In the genomic region with DNA sequence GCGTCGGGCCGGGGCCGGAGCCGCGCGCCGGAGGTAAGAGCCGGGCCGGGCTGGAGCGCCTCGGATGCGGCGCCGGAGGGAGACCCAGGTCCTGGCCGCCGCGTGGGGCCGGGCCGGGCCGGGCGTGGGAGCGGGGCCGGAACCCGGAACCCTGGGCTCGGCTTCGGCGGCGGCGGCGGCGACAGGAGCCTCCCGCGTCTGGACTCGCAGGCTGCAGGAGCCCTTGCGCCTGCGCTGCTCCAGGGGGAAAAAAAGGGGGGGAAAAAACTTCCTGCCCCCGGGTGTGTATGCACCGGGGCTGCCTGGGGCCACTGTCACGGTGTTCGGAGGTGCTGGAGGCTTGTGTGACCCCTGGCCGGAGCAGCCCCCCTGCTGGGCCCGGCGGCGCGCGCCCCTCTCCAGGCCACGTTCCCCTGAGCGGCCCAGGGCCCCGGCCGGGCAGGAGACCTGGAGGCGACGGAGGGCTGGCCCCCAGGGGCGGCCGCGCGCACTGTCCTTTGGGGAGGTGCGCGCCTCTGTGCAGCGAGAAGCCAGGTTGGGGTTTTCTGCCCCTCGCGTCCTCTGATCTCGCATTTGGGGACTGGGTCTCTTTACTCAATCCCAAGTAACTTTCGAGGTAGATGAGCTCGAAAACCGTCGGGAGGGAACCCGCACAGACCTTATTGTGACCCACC, we compare ENCODE assay signal across 8 cellular contexts. TPM values are rescaled to one million over a fixed set of nuclear protein-coding genes. Genes with fewer than 3 reads are reported as not detected.
A peak's percentile ranks its signal among the peaks of the same experiment; 100 is the strongest.
DNase-seq lines count a peak whose midpoint lies in the region; ATAC-seq, FAIRE-seq and TF ChIP-seq lines count a peak whose summit lies in the region.

No MANE protein-coding gene starts in this region.

- no peaks in the 10 kb centered on the region for H3K9me3 ChIP-seq in kidney (ENCODE audit: control insufficient read depth in 1 of 2, low read length in 2 of 2)
- H3K9me3 ChIP-seq in stomach smooth muscle (ENCODE audit: control insufficient read depth in 2 of 2, low read length in 2 of 2), result no peaks in the 10 kb centered on the region

- ATAC-seq in GM21619 (IDR thresholded peaks at IDR 0.05; ENCODE audit: unreplicated experiment), result peak; percentile 25

- peak overlapping the region in 1 of 2 donors; percentile 44 for H3K9ac ChIP-seq in kidney (ENCODE audit: low read length in 2 of 2)
- peak overlapping the region; percentile 74 to 80 for H3K9ac ChIP-seq in stomach smooth muscle (ENCODE audit: low read length in 2 of 2)

- H3K27me3 ChIP-seq in stomach smooth muscle (ENCODE audit: control insufficient read depth in 1 of 2, insufficient read depth in 2 of 2, low read length in 2 of 2), result no peaks in the 10 kb centered on the region

- H3K36me3 ChIP-seq in kidney (ENCODE audit: control insufficient read depth in 1 of 2, insufficient read depth in 2 of 2, low read length in 2 of 2), result no peaks in the 10 kb centered on the region
- H3K36me3 ChIP-seq in stomach smooth muscle (ENCODE audit: control insufficient read depth in 2 of 2, insufficient read depth in 2 of 2, low read length in 2 of 2), result no peaks in the 10 kb centered on the region

- TF ChIP-seq CTCF in astrocyte of the spinal cord (IDR thresholded peaks at IDR 0.05; ENCODE audit: low read depth, low read length) (no peak), kidney (IDR thresholded peaks at IDR 0.05; ENCODE audit: borderline replicate concordance, extremely low read depth, insufficient read depth) (no peak)

- H3K27ac ChIP-seq in kidney (ENCODE audit: low read depth in 2 of 2, low read length in 2 of 2), result no peak overlapping the region
- peak overlapping the region; percentile 53 for H3K27ac ChIP-seq in stomach smooth muscle (ENCODE audit: low read length)

- no peak for FAIRE-seq in kidney (lab: Jason Lieb, UNC)

- peaks cover 0 to 11% of the 10 kb centered on the region in 2 donors for H3K4me1 ChIP-seq in kidney (ENCODE audit: control insufficient read depth in 1 of 2, insufficient read depth in 1 of 2, low read depth in 1 of 2, low read length in 2 of 2)
- peaks cover 4% of the 10 kb centered on the region for H3K4me1 ChIP-seq in stomach smooth muscle (ENCODE audit: control insufficient read depth, insufficient read depth, low read length)

- DNase-seq in NCI-H146 (lab: John Stamatoyannopoulos, UW) (peak; percentile 58), NCI-H146 treated with DMSO at 0.1 percent for 48 hours (lab: John Stamatoyannopoulos, UW; ENCODE audit: unreplicated experiment) (no peak), HuH-7.5 (ENCODE audit: low spot score) (peak; percentile 64), astrocyte of the spinal cord (ENCODE audit: low read depth, low spot score) (no peak), kidney (peak; percentile 74), SHP77 (lab: John Stamatoyannopoulos, UW) (no peak)

- H3K4me3 ChIP-seq in astrocyte of the spinal cord (ENCODE audit: low read depth, low read length) (peak overlapping the region; percentile 54), kidney (ENCODE audit: low read length in 2 of 2) (peak overlapping the region; percentile 67 to 75), stomach smooth muscle (ENCODE audit: low read length in 2 of 2) (peak overlapping the region; percentile 86 to 93)

- intact Hi-C loops in kidney (cut with DNase I), result no loop called here

- in situ Hi-C loops in astrocyte of the spinal cord (cut with HindIII; ENCODE audit: low sequenced_read_pairs), result no loop called here

RNA-seq across cellular contexts. Expression of gene KLHL29, which starts 0.9 kb away (rescaled TPM):
- total RNA-seq in kidney, result 10.5 TPM
- polyA plus RNA-seq in kidney (ENCODE audit: insufficient read depth, low read depth, low replicate concordance), result 1.5 TPM

Comparison
In these comparisons a context has a peak if more than half of its experiments do, and no peak if none do; other contexts are left out.
1. DNase-seq: peak in NCI-H146 (single experiment), HuH-7.5 (single experiment) and kidney (single experiment); none in NCI-H146 treated with DMSO at 0.1 percent for 48 hours (single experiment), astrocyte of the spinal cord (single experiment) and SHP77 (0 of 2).
2. Peak in every context shown above with its lines, with median percentiles within 50 percentile points of each other: H3K4me3 ChIP-seq.